In the genomic region with DNA sequence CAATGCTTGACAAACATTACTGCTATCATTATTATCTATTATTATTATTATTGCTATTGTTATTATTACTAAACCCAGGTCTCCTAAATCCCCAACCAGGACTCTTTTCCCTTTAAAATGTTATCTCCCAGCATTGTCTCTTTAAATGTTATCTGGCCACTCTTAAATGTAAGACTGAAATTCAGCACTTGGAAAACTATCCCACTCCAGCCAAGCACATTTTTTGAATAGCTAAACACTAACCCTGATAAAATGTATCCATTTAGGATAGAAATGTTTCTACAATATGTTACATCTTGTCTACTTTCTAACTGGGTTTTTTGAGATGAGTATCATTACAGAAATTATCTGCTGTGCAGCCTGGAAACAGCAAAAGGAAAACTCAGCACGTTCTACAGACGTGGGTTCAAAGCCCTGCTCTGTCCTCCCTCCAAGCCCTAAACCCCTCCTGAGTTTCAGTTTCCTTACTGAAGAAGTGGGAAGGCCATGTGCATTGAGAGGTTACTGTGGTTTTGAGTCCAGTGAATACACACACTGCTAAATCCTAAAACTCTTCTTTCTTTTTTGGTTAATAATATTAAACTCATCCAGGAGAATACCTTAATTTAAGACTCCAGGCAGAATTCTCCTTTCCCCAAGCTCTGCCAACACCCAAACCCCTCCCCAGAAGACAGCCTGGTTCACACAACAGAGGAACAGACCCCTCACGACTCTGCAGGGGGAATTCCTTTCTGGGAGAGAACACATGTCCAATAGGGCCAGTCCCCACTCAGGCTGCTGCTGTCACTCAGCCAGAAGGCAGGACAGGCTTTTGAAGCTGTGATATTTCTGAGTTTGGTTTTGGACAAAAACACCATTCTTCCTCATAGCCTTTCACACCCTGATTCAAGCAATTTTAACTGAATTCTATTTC, we compare ENCODE assay signal across 13 cellular contexts. TPM values are rescaled to one million over a fixed set of nuclear protein-coding genes. Genes with fewer than 3 reads are reported as not detected.
A peak's percentile ranks its signal among the peaks of the same experiment; 100 is the strongest.
DNase-seq lines count a peak whose midpoint lies in the region; ATAC-seq and TF ChIP-seq lines count a peak whose summit lies in the region.
"Had no signal": no experiment of that assay in that cellular context is flagged by ENCODE, and none has a peak within 500 bp of the region (broad histone marks: within the 10 kb centered on the region; RNA-seq: fewer than 3 reads in every experiment).

No MANE protein-coding gene starts in this region.

- H3K36me3 ChIP-seq in heart left ventricle: no peaks in the 10 kb centered on the region
- no peaks in the 10 kb centered on the region for H3K36me3 ChIP-seq in lower lobe of right lung
- H3K36me3 ChIP-seq: gastroesophageal sphincter, HAP-1 had no signal

- ATAC-seq in heart left ventricle (no peak), lower lobe of right lung (peak in 1 of 2 donors; percentile 57), HG02885 (IDR thresholded peaks at IDR 0.05; ENCODE audit: poor library complexity, unreplicated experiment) (no peak)
- ATAC-seq: gastroesophageal sphincter had no signal

- no peak for DNase-seq in heart left ventricle
- no peak for DNase-seq in cardiac septum (ENCODE audit: low spot score)
- peak; percentile 51 for DNase-seq in astrocyte of the hippocampus (ENCODE audit: low read depth, low spot score)
- DNase-seq in lower lobe of right lung: no peak
- no peak for DNase-seq in head of caudate nucleus
- DNase-seq in NCI-H748 treated with DMSO at 0.1 percent for 48 hours (lab: John Stamatoyannopoulos, UW): no peak
- DNase-seq in NCI-H1092 treated with DMSO at 0.1 percent for 48 hours (lab: John Stamatoyannopoulos, UW): no peak
- DNase-seq: activated B cell treated with CpG ODN at 0.5 μM for 24 hours, KBM-7, SHP77 had no signal

- TF ChIP-seq POLR2A in heart left ventricle (IDR thresholded peaks at IDR 0.05): no peak

- intact Hi-C loops in heart left ventricle (cut with DNase I): no loop called here
- intact Hi-C loops in cardiac septum (cut with DNase I): no loop called here
- intact Hi-C loops in lower lobe of right lung (cut with DNase I): no loop called here
- intact Hi-C loops in head of caudate nucleus (cut with DNase I): no loop called here

- 17 to 29% (median 26%) methylated on average over 3 of the region's 3 CpGs for WGBS in heart left ventricle, 4 donors

- no peak for TF ChIP-seq CTCF in heart left ventricle (IDR thresholded peaks at IDR 0.05)
- TF ChIP-seq CTCF in lower lobe of right lung (IDR thresholded peaks at IDR 0.05): no peak

- peaks cover 0 to 70% (median 29%) of the 10 kb centered on the region in 12 donors for H3K4me1 ChIP-seq in heart left ventricle
- H3K4me1 ChIP-seq in lower lobe of right lung: peaks cover 21% of the 10 kb centered on the region
- H3K4me1 ChIP-seq: HAP-1 had no signal

- H3K27ac ChIP-seq in heart left ventricle (peak overlapping the region in 11 of 12 donors; percentile 1 to 72 (median 52)), lower lobe of right lung (peak overlapping the region; percentile 27)
- H3K27ac ChIP-seq: gastroesophageal sphincter had no signal

- H3K4me3 ChIP-seq in heart left ventricle (no peak overlapping the region), lower lobe of right lung (no peak overlapping the region)
- H3K4me3 ChIP-seq: gastroesophageal sphincter, HAP-1 had no signal

- H3K27me3 ChIP-seq in heart left ventricle (no peaks in the 10 kb centered on the region), lower lobe of right lung (ENCODE audit: low read depth) (no peaks in the 10 kb centered on the region)
- H3K27me3 ChIP-seq: gastroesophageal sphincter had no signal

- H3K9me3 ChIP-seq in heart left ventricle (no peaks in the 10 kb centered on the region), lower lobe of right lung (no peaks in the 10 kb centered on the region)
- H3K9me3 ChIP-seq: gastroesophageal sphincter, HAP-1 had no signal

RNA-seq across cellular contexts. Expression of a gene that starts 41.9 kb away (rescaled TPM):
- total RNA-seq in heart left ventricle (10 to 100 TPM in 1 of 9 donors, 1 to 10 TPM in 8; 3.2 to 11.9 (median 5.1) TPM), cardiac septum (3.7 TPM), lower lobe of right lung (11.6 TPM)
- 1 to 10 TPM; 4.1 TPM for polyA plus RNA-seq in heart left ventricle
